23 cellular contexts compared by ENCODE assay signal in genomic region chr4:84070293-84070692, GRCh38.
"Had no signal": no experiment of that assay in that cellular context is flagged by ENCODE, and none has a peak within 500 bp of the region (broad histone marks: within the 10 kb centered on the region; RNA-seq: fewer than 3 reads in every experiment).

No MANE protein-coding gene starts in this region.

- H3K27ac Mint-ChIP-seq: activated CD4-positive, alpha-beta T cell treated with anti-CD3 and anti-CD28 coated beads, Interleukin-2, amount 10 ng/mL, durations not matched to agents 7 days and 5 days; activated CD8-positive, alpha-beta memory T cell treated with anti-CD3 and anti-CD28 coated beads, Interleukin-2, amount 10 ng/mL, durations not matched to agents 7 days and 5 days; activated CD8-positive, alpha-beta T cell treated with anti-CD3 and anti-CD28 coated beads for 36 hours; naive thymus-derived CD4-positive, alpha-beta T cell; T-helper 1 cell treated with Interleukin-12 subunit alpha and Interleukin-12 subunit beta and Interleukin-4 antibody, amounts not matched to agents 30 μg/mL and 1 μg/mL, for 36 hours had no signal

- H3K4me1 Mint-ChIP-seq: activated CD4-positive, alpha-beta T cell treated with anti-CD3 and anti-CD28 coated beads, Interleukin-2, amount 10 ng/mL, durations not matched to agents 7 days and 5 days; activated CD8-positive, alpha-beta memory T cell treated with anti-CD3 and anti-CD28 coated beads, Interleukin-2, amount 10 ng/mL, durations not matched to agents 7 days and 5 days; naive thymus-derived CD4-positive, alpha-beta T cell had no signal

- H3K4me3 ChIP-seq: left ventricle myocardium inferior, ovary, prostate gland, right atrium auricular region, upper lobe of right lung had no signal

- H3K27ac ChIP-seq: brain microvascular endothelial cell, epithelial cell of prostate, left ventricle myocardium inferior, neutrophil, ovary, prostate gland, right atrium auricular region, upper lobe of right lung had no signal

- H3K27me3 ChIP-seq: brain microvascular endothelial cell, neutrophil, ovary, right atrium auricular region, upper lobe of right lung had no signal

- DNase-seq: activated CD4-positive, alpha-beta T cell treated with anti-CD3 and anti-CD28 coated beads, Interleukin-2, amount 10 ng/mL, durations not matched to agents 7 days and 5 days; activated CD8-positive, alpha-beta memory T cell treated with anti-CD3 and anti-CD28 coated beads, Interleukin-2, amount 10 ng/mL, durations not matched to agents 7 days and 5 days; activated CD8-positive, alpha-beta T cell treated with anti-CD3 and anti-CD28 coated beads for 36 hours; activated effector memory CD4-positive, alpha-beta T cell treated with anti-CD3 and anti-CD28 coated beads, Interleukin-2, amount 50 U/mL, for 16 hours; activated naive CD4-positive, alpha-beta T cell treated with anti-CD3 and anti-CD28 coated beads, Interleukin-2, amount 50 U/mL, for 16 hours; activated T-cell treated with anti-CD3 and anti-CD28 coated beads for 4 hours; aorta; brain microvascular endothelial cell; central memory CD4-positive, alpha-beta T cell; kidney glomerular epithelial cell; left ventricle myocardium inferior; naive thymus-derived CD4-positive, alpha-beta T cell; ovary; stimulated activated CD4-positive, alpha-beta T cell treated with anti-CD3 and anti-CD28 coated beads, Interleukin-4, amount 100 ng/mL, for 4 hours; stimulated activated naive CD8-positive, alpha-beta T cell treated with anti-CD3 and anti-CD28 coated beads, Interleukin-15, Interleukin-2, amounts not matched to agents 100 U/mL and 50 U/mL, for 24 hours; T1000; upper lobe of right lung had no signal

- H3K9me3 Mint-ChIP-seq: activated CD4-positive, alpha-beta T cell treated with anti-CD3 and anti-CD28 coated beads, Interleukin-2, amount 10 ng/mL, durations not matched to agents 7 days and 5 days; activated CD8-positive, alpha-beta T cell treated with anti-CD3 and anti-CD28 coated beads for 36 hours; T-helper 1 cell treated with Interleukin-12 subunit alpha and Interleukin-12 subunit beta and Interleukin-4 antibody, amounts not matched to agents 30 μg/mL and 1 μg/mL, for 36 hours had no signal

- H3K9me3 ChIP-seq: left ventricle myocardium inferior, neutrophil, ovary, prostate gland, right atrium auricular region, upper lobe of right lung had no signal

- H3K4me1 ChIP-seq: left ventricle myocardium inferior, prostate gland, right atrium auricular region, upper lobe of right lung had no signal

- ATAC-seq: activated CD4-positive, CD25-positive, alpha-beta regulatory T cell treated with anti-CD3 and anti-CD28 coated beads, Interleukin-2, amount 50 U/mL, for 24 hours; activated CD8-positive, alpha-beta memory T cell treated with anti-CD3 and anti-CD28 coated beads, Interleukin-2, amount 10 ng/mL, durations not matched to agents 7 days and 5 days; activated CD8-positive, alpha-beta T cell treated with anti-CD3 and anti-CD28 coated beads for 36 hours; naive thymus-derived CD4-positive, alpha-beta T cell; stimulated activated naive CD8-positive, alpha-beta T cell treated with anti-CD3 and anti-CD28 coated beads, Interleukin-15, Interleukin-2, amounts not matched to agents 100 U/mL and 50 U/mL, for 24 hours; upper lobe of right lung had no signal

- H3K36me3 Mint-ChIP-seq: activated CD8-positive, alpha-beta memory T cell treated with anti-CD3 and anti-CD28 coated beads, Interleukin-2, amount 10 ng/mL, durations not matched to agents 7 days and 5 days had no signal

- H3K27me3 Mint-ChIP-seq: activated CD4-positive, alpha-beta T cell treated with anti-CD3 and anti-CD28 coated beads, Interleukin-2, amount 10 ng/mL, durations not matched to agents 7 days and 5 days; activated CD8-positive, alpha-beta memory T cell treated with anti-CD3 and anti-CD28 coated beads, Interleukin-2, amount 10 ng/mL, durations not matched to agents 7 days and 5 days had no signal

- H3K4me3 Mint-ChIP-seq: activated CD4-positive, alpha-beta T cell treated with anti-CD3 and anti-CD28 coated beads, Interleukin-2, amount 10 ng/mL, durations not matched to agents 7 days and 5 days; activated CD8-positive, alpha-beta memory T cell treated with anti-CD3 and anti-CD28 coated beads, Interleukin-2, amount 10 ng/mL, durations not matched to agents 7 days and 5 days; activated CD8-positive, alpha-beta T cell treated with anti-CD3 and anti-CD28 coated beads for 36 hours; naive thymus-derived CD4-positive, alpha-beta T cell; T-helper 1 cell treated with Interleukin-12 subunit alpha and Interleukin-12 subunit beta and Interleukin-4 antibody, amounts not matched to agents 30 μg/mL and 1 μg/mL, for 36 hours had no signal

- H3K36me3 ChIP-seq: brain microvascular endothelial cell, left ventricle myocardium inferior, neutrophil, ovary, prostate gland, right atrium auricular region, upper lobe of right lung had no signal
